ENCODE assay signal across 27 cellular contexts in the genomic region with DNA sequence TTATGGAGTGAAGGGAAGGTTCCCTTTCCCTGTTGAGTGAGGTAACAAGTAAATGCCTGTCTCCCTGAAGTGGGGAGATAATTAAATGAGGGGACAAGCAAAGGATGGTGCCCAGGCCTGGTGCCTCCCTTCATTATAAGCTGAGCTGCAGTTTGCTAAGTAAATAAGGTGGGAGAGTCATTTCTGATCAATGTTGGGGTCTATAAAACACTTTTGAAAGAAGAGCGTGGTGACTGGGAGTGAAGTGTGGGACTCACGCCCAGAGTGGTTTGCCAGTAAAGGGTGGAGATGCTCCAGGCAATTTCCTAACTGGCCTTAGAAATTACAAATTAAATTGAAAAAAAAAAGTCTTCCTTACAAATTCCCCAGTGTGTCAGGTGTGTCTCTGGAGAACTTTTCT. TPM values are rescaled to one million over a fixed set of nuclear protein-coding genes. Genes with fewer than 3 reads are reported as not detected.
DNase-seq lines count a peak whose midpoint lies in the region; ATAC-seq and TF ChIP-seq lines count a peak whose summit lies in the region.
"Had no signal": no experiment of that assay in that cellular context is flagged by ENCODE, and none has a peak within 500 bp of the region (broad histone marks: within the 10 kb centered on the region; RNA-seq: fewer than 3 reads in every experiment).

No MANE protein-coding gene starts in this region.

- H3K27ac ChIP-seq in OCI-LY7 (ENCODE audit: low read depth, low read length, poor library complexity, severe bottlenecking) (peak overlapping the region; percentile 33), esophagus squamous epithelium (peak overlapping the region in 3 of 4 donors; percentile 44 to 62 (median 48)), transverse colon (peak overlapping the region in 3 of 4 donors; percentile 9 to 39 (median 33))
- H3K27ac ChIP-seq: 22Rv1, HL-60, SJSA1 had no signal

- DNase-seq in NCI-H748 (lab: John Stamatoyannopoulos, UW; ENCODE audit: unreplicated experiment) (peak; percentile 3), NCI-H748 treated with DMSO at 0.1 percent for 48 hours (lab: John Stamatoyannopoulos, UW) (no peak), OCI-LY7 (ENCODE audit: low spot score) (no peak), esophagus squamous epithelium (lab: John Stamatoyannopoulos, UW) (no peak), transverse colon (no peak), dedifferentiated amniotic fluid mesenchymal stem cell (ENCODE audit: extremely low spot score) (no peak)
- DNase-seq: BE2C, DMS153, DND-41, H7, HFFc6, Karpas-422, NCI-H1092, NCI-H1417 treated with DMSO at 0.1 percent for 48 hours, NCI-H1694 treated with DMSO at 0.1 percent for 48 hours, NCI-H2081, NCI-H2227 treated with DMSO at 0.1 percent for 48 hours, NCI-H526 treated with DMSO at 0.1 percent for 48 hours, Right ventricle myocardium superior, RPMI8226 had no signal

- H3K9me3 ChIP-seq in OCI-LY7 (ENCODE audit: low read length) (no peaks in the 10 kb centered on the region), esophagus squamous epithelium (no peaks in the 10 kb centered on the region), transverse colon (no peaks in the 10 kb centered on the region)
- H3K9me3 ChIP-seq: BE2C, SJSA1 had no signal

- TF ChIP-seq POLR2A in esophagus squamous epithelium (IDR thresholded peaks at IDR 0.05) (no peak), transverse colon (IDR thresholded peaks at IDR 0.05) (no peak)

- WGBS in esophagus squamous epithelium, 2 donors = 22 to 40% methylated on average over 2 of the region's 2 CpGs
- 30 to 40% methylated on average over 2 of the region's 2 CpGs for WGBS in transverse colon (ENCODE audit: low coverage in 1 of 2), 2 donors

- H3K9me2 ChIP-seq in OCI-LY7 (ENCODE audit: insufficient read depth, low read length) = no peaks in the 10 kb centered on the region

- H3K4me1 ChIP-seq in OCI-LY7 (ENCODE audit: insufficient read depth, low read length, poor library complexity, severe bottlenecking) (peaks cover 20% of the 10 kb centered on the region), esophagus squamous epithelium (peaks cover 7 to 94% (median 31%) of the 10 kb centered on the region in 3 donors), transverse colon (peaks cover 0 to 13% (median 3%) of the 10 kb centered on the region in 4 donors)
- H3K4me1 ChIP-seq: BE2C, SJSA1 had no signal

- ATAC-seq in HG03108 (IDR thresholded peaks at IDR 0.05; ENCODE audit: unreplicated experiment) = no peak
- ATAC-seq in GM19397 (IDR thresholded peaks at IDR 0.05; ENCODE audit: unreplicated experiment) = no peak
- ATAC-seq: HepG2 had no signal

- intact Hi-C loops in OCI-LY7 (cut with micrococcal nuclease; ENCODE audit: unreplicated experiment) = no loop called here
- intact Hi-C loops in esophagus squamous epithelium (cut with DNase I) = no loop called here
- intact Hi-C loops in transverse colon (cut with DNase I; ENCODE audit: low total_unique reads) = no loop called here

- H3K4me2 ChIP-seq in OCI-LY7 (ENCODE audit: low read length) = peak overlapping the region; percentile 31

- H3K36me3 ChIP-seq in OCI-LY7 (ENCODE audit: insufficient read depth, low read length) (no peaks in the 10 kb centered on the region), esophagus squamous epithelium (no peaks in the 10 kb centered on the region), transverse colon (no peaks in the 10 kb centered on the region)
- H3K36me3 ChIP-seq: BE2C, SJSA1 had no signal

- peak overlapping the region; percentile 38; the same call in 1 of the 2 replicates for H2AFZ ChIP-seq in OCI-LY7 (ENCODE audit: low read length)

- no TSS peak for BruUV-seq in OCI-LY7 (replicated peaks; lab: Mats Ljungman, UMichigan)

- H4K20me1 ChIP-seq in OCI-LY7 (ENCODE audit: insufficient read depth, low read length) = no peaks in the 10 kb centered on the region

- no peak for TF ChIP-seq EP300 in transverse colon (IDR thresholded peaks at IDR 0.05; ENCODE audit: low read depth)

- H3K27me3 ChIP-seq in esophagus squamous epithelium = peaks cover 0 to 22% (median 0%) of the 10 kb centered on the region in 4 donors
- no peaks in the 10 kb centered on the region for H3K27me3 ChIP-seq in transverse colon
- H3K27me3 ChIP-seq: BE2C had no signal

- H3K79me2 ChIP-seq in OCI-LY7 (ENCODE audit: insufficient read depth, low read depth, low read length) = no peaks in the 10 kb centered on the region

- CTCF ChIA-PET in OCI-LY7 (lab: Charles Lee; ENCODE audit: unreplicated experiment) = no interaction called here

- POLR2A ChIA-PET in OCI-LY7 (lab: Charles Lee) = interaction anchor here (1.7 kb wide), 1 partner anchor 23 kb away, joined by 6 read pairs; no protein-coding TSS in a partner anchor

- H3K4me3 ChIP-seq in OCI-LY7 (ENCODE audit: low read depth, low read length, poor library complexity, severe bottlenecking) = no peak overlapping the region
- H3K4me3 ChIP-seq in esophagus squamous epithelium = no peak overlapping the region
- no peak overlapping the region for H3K4me3 ChIP-seq in transverse colon
- H3K4me3 ChIP-seq: SJSA1 had no signal

- TF ChIP-seq CTCF in OCI-LY7 (conservative IDR thresholded peaks at IDR 0.05; ENCODE audit: low read length) (no peak), esophagus squamous epithelium (IDR thresholded peaks at IDR 0.05) (no peak), transverse colon (IDR thresholded peaks at IDR 0.05) (no peak)

- in situ Hi-C loops in transverse colon (cut with MboI; ENCODE audit: low pct_ligation_motif_present in 1 of 4, low pct_unique_long_range_greater_than_20kb in 1 of 4, low sequenced_read_pairs in 3 of 4) = no loop called here

RNA-seq across cellular contexts. Expression of a gene that starts 9.6 kb away (rescaled TPM):
- total RNA-seq in OCI-LY7 (2014; rRNA removed; shearing (Covaris generic)) = not detected in 2 replicates
- total RNA-seq in OCI-LY7 (2022) (not detected in 2 replicates), esophagus squamous epithelium (100 to 1,000 TPM; 132 to 352 (median 320) TPM), transverse colon (100 to 1,000 TPM; 197 to 480 (median 266) TPM)
- total RNA-seq: H7, HepG2, HFFc6, NCI-H460, Right ventricle myocardium superior, SJSA1 had no signal

RNA-seq across cellular contexts. Expression of a gene that starts 24.7 kb away (rescaled TPM):
- 103 and 119 TPM in 2 replicates for total RNA-seq in OCI-LY7 (2014; rRNA removed; shearing (Covaris generic))
- total RNA-seq in OCI-LY7 (2022) (120 and 132 TPM in 2 replicates), esophagus squamous epithelium (100 to 1,000 TPM; 137 to 289 (median 182) TPM), transverse colon (100 to 1,000 TPM; 134 to 351 (median 225) TPM)

RNA-seq across cellular contexts. Expression of a gene that starts 30.3 kb away (rescaled TPM):
- not detected in 2 replicates for total RNA-seq in OCI-LY7 (2014; rRNA removed; shearing (Covaris generic))
- total RNA-seq in OCI-LY7 (2022) (not detected in 2 replicates), esophagus squamous epithelium (10 to 100 TPM in 3 of 4 donors, 1 to 10 TPM in 1; 6.7 to 15.0 (median 12.2) TPM), transverse colon (100 to 1,000 TPM in 2 of 4 donors, 10 to 100 TPM in 2; 42.1 to 110 (median 75.5) TPM)
- total RNA-seq: HFFc6 had no signal

Comparison
In these comparisons a context has a peak if more than half of its experiments do, and no peak if none do; other contexts are left out.
1. RNA of a gene that starts 9.6 kb away (total RNA-seq): 132 to 352 TPM in esophagus squamous epithelium and 197 to 480 TPM in transverse colon; not detected in OCI-LY7; every median in the first group is over 100 times any median in the second.
2. RNA of a gene that starts 30.3 kb away (total RNA-seq): 42.1 to 110 TPM in transverse colon and 6.7 to 15.0 TPM in esophagus squamous epithelium; not detected in OCI-LY7; every median in the first group is over 4 times any median in the second.
3. Peak in every context shown above with its lines, with median percentiles within 50 percentile points of each other: H3K27ac ChIP-seq.